ENCODE assay signal across 18 cellular contexts in genomic region chr5:14359069-14360043, GRCh38.
A peak's percentile ranks its signal among the peaks of the same experiment; 100 is the strongest.
DNase-seq lines count a peak whose midpoint lies in the region; ATAC-seq and TF ChIP-seq lines count a peak whose summit lies in the region.
"Had no signal": no experiment of that assay in that cellular context is flagged by ENCODE, and none has a peak within 500 bp of the region (broad histone marks: within the 10 kb centered on the region; RNA-seq: fewer than 3 reads in every experiment).

No MANE protein-coding gene starts in this region.

- H3K27ac Mint-ChIP-seq in WTC11, result peak overlapping the region; percentile 66; the same call in 1 of the 2 replicates
- peak overlapping the region; percentile 1 for H3K27ac Mint-ChIP-seq in neural crest cell (ENCODE audit: unreplicated experiment)

- DNase-seq in BE2C, result peak; percentile 31
- DNase-seq in WTC11 (ENCODE audit: low spot score), result no peak
- DNase-seq in dorsolateral prefrontal cortex, result peak in 2 of 10 donors; percentile 47 to 49
- no peak for DNase-seq in neural crest cell (ENCODE audit: low read depth, low spot score)
- DNase-seq in stimulated activated CD4-positive, alpha-beta T cell treated with anti-CD3 and anti-CD28 coated beads, Interleukin-15, amount 100 ng/mL, for 24 hours, result no peak
- DNase-seq in COLO829 (ENCODE audit: low spot score), result no peak
- DNase-seq in GM13977 (ENCODE audit: low spot score), result no peak
- no peak for DNase-seq in brain microvascular endothelial cell
- DNase-seq: COR-L47, EL, HFFc6, NCI-H1048, NCI-H1436 treated with DMSO at 0.1 percent for 48 hours, NCI-H2081, NCI-H82, PC-9 had no signal

- in situ Hi-C loops in GM13977 (cut with MboI; ENCODE audit: low pct_unique_long_range_greater_than_20kb, low sequenced_read_pairs, unreplicated experiment), result loop anchor here (10.0 to 25.0 kb wide), 3 partner anchors 278 to 653 kb away; no protein-coding TSS in a partner anchor
- in situ Hi-C loops in brain microvascular endothelial cell (cut with HindIII; ENCODE audit: low pct_ligation_motif_present, low sequenced_read_pairs), result no loop called here

- H3K36me3 ChIP-seq in BE2C (peaks cover 25% of the 10 kb centered on the region), brain microvascular endothelial cell (replicated peaks) (peaks cover 78% of the 10 kb centered on the region)

- no peaks in the 10 kb centered on the region for H3K27me3 Mint-ChIP-seq in WTC11 (ENCODE audit: low read depth)
- H3K27me3 Mint-ChIP-seq in neural crest cell (ENCODE audit: low read depth), result no peaks in the 10 kb centered on the region

- H3K4me1 Mint-ChIP-seq in WTC11 (peaks cover 38% of the 10 kb centered on the region), neural crest cell (peaks cover 26% of the 10 kb centered on the region)

- H3K9me3 ChIP-seq in BE2C, result no peaks in the 10 kb centered on the region
- H3K9me3 ChIP-seq: SJSA1 had no signal

- H3K27ac ChIP-seq in dorsolateral prefrontal cortex, result peak overlapping the region in 55 of 59 donors; percentile 2 to 86 (median 68)
- no peak overlapping the region for H3K27ac ChIP-seq in brain microvascular endothelial cell
- H3K27ac ChIP-seq: PC-9, SJSA1 had no signal

- no peak for TF ChIP-seq CTCF in BE2C (IDR thresholded peaks at IDR 0.05; ENCODE audit: low read depth, low read length)
- TF ChIP-seq CTCF in WTC11 (IDR thresholded peaks at IDR 0.05), result no peak
- TF ChIP-seq CTCF in dorsolateral prefrontal cortex (IDR thresholded peaks at IDR 0.05 in 54 of 56, conservative IDR thresholded peaks at IDR 0.05 in 2 of 56; ENCODE audit: low read depth in 1 of 56, partially characterized antibody in 56 of 56), result no peak
- TF ChIP-seq CTCF in neural crest cell (conservative IDR thresholded peaks at IDR 0.05), result no peak
- TF ChIP-seq CTCF in GM13977 (IDR thresholded peaks at IDR 0.05; ENCODE audit: extremely low read depth, insufficient read depth, missing control alignments), result no peak
- TF ChIP-seq CTCF in brain microvascular endothelial cell (IDR thresholded peaks at IDR 0.05; ENCODE audit: low read depth, low read length, missing control alignments), result no peak

- intact Hi-C loops in dorsolateral prefrontal cortex (cut with DNase I), result loop anchor here (5.0 to 10.0 kb wide), 3 partner anchors 288 to 655 kb away; no protein-coding TSS in a partner anchor

- CTCF ChIA-PET in WTC11 (lab: Charles Lee), result interaction anchor here (1.5 to 2.4 kb wide), 3 partner anchors 8 to 289 kb away, joined by 3 to 14 read pairs (median 11); no protein-coding TSS in a partner anchor

- POLR2A ChIA-PET in WTC11 (lab: Charles Lee), result no interaction called here

- peaks cover 29% of the 10 kb centered on the region for H3K36me3 Mint-ChIP-seq in WTC11
- peaks cover 16% of the 10 kb centered on the region for H3K36me3 Mint-ChIP-seq in neural crest cell (ENCODE audit: low read depth)

- H3K9me3 Mint-ChIP-seq in WTC11 (no peaks in the 10 kb centered on the region), neural crest cell (no peaks in the 10 kb centered on the region)
- H3K9me3 Mint-ChIP-seq: CD14-positive monocyte had no signal

- no peak for ATAC-seq in WTC11

- H3K27me3 ChIP-seq in BE2C, result no peaks in the 10 kb centered on the region
- H3K27me3 ChIP-seq in dorsolateral prefrontal cortex, result no peaks in the 10 kb centered on the region
- H3K27me3 ChIP-seq in brain microvascular endothelial cell (replicated peaks), result no peaks in the 10 kb centered on the region
- H3K27me3 ChIP-seq: SJSA1 had no signal

- H3K4me3 ChIP-seq in BE2C (ENCODE audit: low read depth, low read length) (no peak overlapping the region), dorsolateral prefrontal cortex (peak overlapping the region in 44 of 59 donors; percentile 2 to 58 (median 40)), brain microvascular endothelial cell (ENCODE audit: low read depth, low read length) (no peak overlapping the region)
- H3K4me3 ChIP-seq: PC-9, SJSA1 had no signal

- peaks cover 31% of the 10 kb centered on the region for H3K4me1 ChIP-seq in BE2C

- no peak overlapping the region for H3K4me3 Mint-ChIP-seq in WTC11
- no peak overlapping the region for H3K4me3 Mint-ChIP-seq in neural crest cell
- H3K4me3 Mint-ChIP-seq: CD14-positive monocyte, HFFc6 had no signal

TF ChIP-seq in WTC11, 78 proteins besides CTCF, POLR2A, EP300 and RAD21:
- TF ChIP-seq GRHL2 (CRISPR knock-in tag; IDR thresholded peaks at IDR 0.05; ENCODE audit: insufficient replicate concordance, severe bottlenecking), result no peak

Comparison
In these comparisons a context has a peak if more than half of its experiments do, and no peak if none do; other contexts are left out.
1. H3K4me3 ChIP-seq: peak in dorsolateral prefrontal cortex (44 of 59); none in BE2C (single experiment) and brain microvascular endothelial cell (single experiment).